Comparison of ENCODE assay signal across 9 cellular contexts in the genomic region with DNA sequence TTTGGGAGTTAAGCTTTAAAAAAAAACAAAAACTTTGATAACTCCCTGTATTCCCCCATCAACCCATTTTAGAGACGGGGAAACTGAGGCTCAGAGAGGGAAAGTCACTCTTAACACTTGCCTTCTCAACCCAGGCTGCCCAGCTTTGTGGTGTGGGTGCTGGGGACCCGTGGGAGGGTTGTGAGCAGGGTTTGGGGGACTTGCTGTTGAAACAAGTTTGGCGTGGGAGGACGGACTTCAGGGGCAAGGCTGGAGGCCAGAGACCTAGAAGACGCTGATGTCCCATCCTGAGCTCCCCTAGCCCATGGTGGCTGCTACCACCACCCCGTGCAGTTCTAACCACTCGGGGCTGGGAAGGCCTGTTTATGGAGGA. TPM values are rescaled to one million over a fixed set of nuclear protein-coding genes. Genes with fewer than 3 reads are reported as not detected.
DNase-seq lines count a peak whose midpoint lies in the region; ATAC-seq and TF ChIP-seq lines count a peak whose summit lies in the region.
"Had no signal": no experiment of that assay in that cellular context is flagged by ENCODE, and none has a peak within 500 bp of the region (broad histone marks: within the 10 kb centered on the region; RNA-seq: fewer than 3 reads in every experiment).

No MANE protein-coding gene starts in this region.

- peaks cover 35% of the 10 kb centered on the region for H3K4me1 Mint-ChIP-seq in activated T-cell treated with anti-CD3 and anti-CD28 coated beads, Interleukin-2, amount 50 U/mL, for 72 hours (ENCODE audit: low read depth)
- H3K4me1 Mint-ChIP-seq in activated naive CD8-positive, alpha-beta T cell treated with anti-CD3 and anti-CD28 coated beads, Interleukin-2, amount 50 U/mL, for 24 hours: peaks cover 32% of the 10 kb centered on the region

- no peaks in the 10 kb centered on the region for H3K9me3 ChIP-seq in lower lobe of right lung
- H3K9me3 ChIP-seq in tibial nerve: no peaks in the 10 kb centered on the region
- H3K9me3 ChIP-seq: BE2C had no signal

- no peaks in the 10 kb centered on the region for H3K27me3 Mint-ChIP-seq in activated T-cell treated with anti-CD3 and anti-CD28 coated beads, Interleukin-2, amount 50 U/mL, for 72 hours (ENCODE audit: low read depth)
- no peaks in the 10 kb centered on the region for H3K27me3 Mint-ChIP-seq in activated naive CD8-positive, alpha-beta T cell treated with anti-CD3 and anti-CD28 coated beads, Interleukin-2, amount 50 U/mL, for 24 hours

- H3K9me3 Mint-ChIP-seq in activated T-cell treated with anti-CD3 and anti-CD28 coated beads, Interleukin-2, amount 50 U/mL, for 72 hours: no peaks in the 10 kb centered on the region
- no peaks in the 10 kb centered on the region for H3K9me3 Mint-ChIP-seq in activated naive CD8-positive, alpha-beta T cell treated with anti-CD3 and anti-CD28 coated beads, Interleukin-2, amount 50 U/mL, for 24 hours

- peaks cover under 1 to 4% of the 10 kb centered on the region in 2 donors for H3K36me3 Mint-ChIP-seq in activated T-cell treated with anti-CD3 and anti-CD28 coated beads, Interleukin-2, amount 50 U/mL, for 72 hours (ENCODE audit: insufficient read depth in 2 of 2)
- peaks cover under 1% of the 10 kb centered on the region for H3K36me3 Mint-ChIP-seq in activated naive CD8-positive, alpha-beta T cell treated with anti-CD3 and anti-CD28 coated beads, Interleukin-2, amount 50 U/mL, for 24 hours (ENCODE audit: low read depth)

- H3K36me3 ChIP-seq in lower lobe of right lung: peaks cover 27% of the 10 kb centered on the region
- H3K36me3 ChIP-seq in tibial nerve: peaks cover 0 to 43% (median 0%) of the 10 kb centered on the region in 3 donors

- WGBS in tibial nerve, 2 donors: 59 to 61% methylated on average over 7 of the region's 7 CpGs

- intact Hi-C loops in lower lobe of right lung (cut with DNase I): no loop called here

- no peak for ATAC-seq in activated T-cell treated with anti-CD3 and anti-CD28 coated beads, Interleukin-2, amount 50 U/mL, for 72 hours (replicated peaks in 1 of 2)
- no peak for ATAC-seq in activated naive CD8-positive, alpha-beta T cell treated with anti-CD3 and anti-CD28 coated beads, Interleukin-2, amount 50 U/mL, for 24 hours
- ATAC-seq in lower lobe of right lung (no peak), GM19452 (IDR thresholded peaks at IDR 0.05; ENCODE audit: unreplicated experiment) (no peak), GM19324 (IDR thresholded peaks at IDR 0.05; ENCODE audit: low FRiP score, unreplicated experiment) (no peak)

- no peak for TF ChIP-seq POLR2A in tibial nerve (IDR thresholded peaks at IDR 0.05)

- DNase-seq in activated T-cell treated with anti-CD3 and anti-CD28 coated beads, Interleukin-2, amount 50 U/mL, for 72 hours: no peak
- DNase-seq in activated T-cell treated with anti-CD3 and anti-CD28 coated beads for 4 hours (no peak), lower lobe of right lung (no peak), tibial nerve (ENCODE audit: low spot score in 2 of 2) (peak in 1 of 2 donors; percentile 13)
- DNase-seq in activated naive CD8-positive, alpha-beta T cell treated with anti-CD3 and anti-CD28 coated beads, Interleukin-2, amount 50 U/mL, for 24 hours: no peak
- DNase-seq in stimulated activated CD4-positive, alpha-beta T cell treated with anti-CD3 and anti-CD28 coated beads, Interleukin-2, amount 100 ng/mL, for 48 hours: no peak

- no peak for TF ChIP-seq CTCF in lower lobe of right lung (IDR thresholded peaks at IDR 0.05)
- TF ChIP-seq CTCF in tibial nerve (IDR thresholded peaks at IDR 0.05): no peak

- H3K4me3 Mint-ChIP-seq in activated T-cell treated with anti-CD3 and anti-CD28 coated beads, Interleukin-2, amount 50 U/mL, for 72 hours: peak overlapping the region; percentile 89 to 99
- H3K4me3 Mint-ChIP-seq in activated naive CD8-positive, alpha-beta T cell treated with anti-CD3 and anti-CD28 coated beads, Interleukin-2, amount 50 U/mL, for 24 hours: peak overlapping the region; percentile 95

- H3K4me3 ChIP-seq in lower lobe of right lung (peak overlapping the region; percentile 99), tibial nerve (peak overlapping the region in 1 of 4 donors; percentile 70)

- H3K27me3 ChIP-seq in lower lobe of right lung (ENCODE audit: low read depth): no peaks in the 10 kb centered on the region
- no peaks in the 10 kb centered on the region for H3K27me3 ChIP-seq in tibial nerve
- H3K27me3 ChIP-seq: BE2C had no signal

- no peak overlapping the region for H3K27ac Mint-ChIP-seq in activated T-cell treated with anti-CD3 and anti-CD28 coated beads, Interleukin-2, amount 50 U/mL, for 72 hours
- H3K27ac Mint-ChIP-seq in activated naive CD8-positive, alpha-beta T cell treated with anti-CD3 and anti-CD28 coated beads, Interleukin-2, amount 50 U/mL, for 24 hours: peak overlapping the region; percentile 98

- TF ChIP-seq EP300 in tibial nerve (IDR thresholded peaks at IDR 0.05): no peak

- H3K4me1 ChIP-seq in lower lobe of right lung: peaks cover 19% of the 10 kb centered on the region
- peaks cover 0 to 32% (median 16%) of the 10 kb centered on the region in 4 donors for H3K4me1 ChIP-seq in tibial nerve
- H3K4me1 ChIP-seq: BE2C had no signal

- H3K27ac ChIP-seq in lower lobe of right lung: peak overlapping the region; percentile 97
- peak overlapping the region in 3 of 4 donors; percentile 57 to 94 (median 90) for H3K27ac ChIP-seq in tibial nerve

RNA-seq across cellular contexts. Expression of gene CACTIN, which starts 0.7 kb away (rescaled TPM):
- 10 to 100 TPM; 24.4 to 31.2 TPM for total RNA-seq in activated T-cell treated with anti-CD3 and anti-CD28 coated beads, Interleukin-2, amount 50 U/mL, for 72 hours
- 20.3 TPM for total RNA-seq in lower lobe of right lung
- 10 to 100 TPM; 22.9 to 59.1 (median 42.7) TPM for total RNA-seq in tibial nerve

RNA-seq across cellular contexts. Expression of gene TBXA2R, which starts 20.7 kb away (rescaled TPM):
- 1 to 10 TPM; 1.5 to 2.9 TPM for total RNA-seq in activated T-cell treated with anti-CD3 and anti-CD28 coated beads, Interleukin-2, amount 50 U/mL, for 72 hours
- 4.9 TPM for total RNA-seq in lower lobe of right lung
- total RNA-seq in tibial nerve: 10 to 100 TPM in 1 of 4 donors, 1 to 10 TPM in 3; 4.4 to 11.4 (median 7.2) TPM

RNA-seq across cellular contexts. Expression of gene GIPC3, which starts 42.1 kb away (rescaled TPM):
- total RNA-seq in activated T-cell treated with anti-CD3 and anti-CD28 coated beads, Interleukin-2, amount 50 U/mL, for 72 hours: 1 to 10 TPM in 1 of 2 donors, under 1 TPM in 1; 0.65 to 1.1 TPM
- total RNA-seq in lower lobe of right lung: 4.2 TPM
- total RNA-seq in tibial nerve: 1 to 10 TPM in 2 of 4 donors, under 1 TPM in 2; 0.21 to 2.4 (median 1.1) TPM

RNA-seq across cellular contexts. Expression of gene HMG20B, which starts 54.6 kb away (rescaled TPM):
- 10 to 100 TPM; 68.9 to 78.3 TPM for total RNA-seq in activated T-cell treated with anti-CD3 and anti-CD28 coated beads, Interleukin-2, amount 50 U/mL, for 72 hours
- 60.9 TPM for total RNA-seq in lower lobe of right lung
- 100 to 1,000 TPM in 3 of 4 donors, 10 to 100 TPM in 1; 94.0 to 181 (median 153) TPM for total RNA-seq in tibial nerve
